In genomic region chr1:226308166-226308722, GRCh38 we compare ENCODE assay signal across 9 cellular contexts. TPM values are rescaled to one million over a fixed set of nuclear protein-coding genes. Genes with fewer than 3 reads are reported as not detected.
DNase-seq lines count a peak whose midpoint lies in the region; ATAC-seq, FAIRE-seq and TF ChIP-seq lines count a peak whose summit lies in the region.
"Had no signal": no experiment of that assay in that cellular context is flagged by ENCODE, and none has a peak within 500 bp of the region (broad histone marks: within the 10 kb centered on the region; RNA-seq: fewer than 3 reads in every experiment).

No MANE protein-coding gene starts in this region.

- peak overlapping the region; percentile 96 for H3K4me3 ChIP-seq in SJSA1
- peak overlapping the region; percentile 89 to 97 for H3K4me3 ChIP-seq in mucosa of rectum (ENCODE audit: low read length in 2 of 2)
- peak overlapping the region; percentile 82 to 93 (median 88) for H3K4me3 ChIP-seq in upper lobe of left lung

- ATAC-seq in HG02973 (IDR thresholded peaks at IDR 0.05; ENCODE audit: unreplicated experiment) (peak; percentile 9), upper lobe of left lung (ENCODE audit: low FRiP score in 2 of 2) (peak in 1 of 2 donors; percentile 4)

- no peaks in the 10 kb centered on the region for H3K36me3 Mint-ChIP-seq in chondrocyte (ENCODE audit: low read depth)

- DNase-seq in NCI-H2107 treated with DMSO at 0.1 percent for 48 hours (lab: John Stamatoyannopoulos, UW; ENCODE audit: unreplicated experiment), result peak; percentile 16
- no peak for DNase-seq in NCI-H2107 (lab: John Stamatoyannopoulos, UW)
- no peak for DNase-seq in SJSA1 (ENCODE audit: low read depth in 1 of 2, low spot score in 2 of 2)
- DNase-seq in chondrocyte (ENCODE audit: low spot score), result no peak
- peak in 1 of 2 donors; percentile 38 for DNase-seq in upper lobe of left lung
- no peak for DNase-seq in RCC 7860 (ENCODE audit: low spot score)

- FAIRE-seq in RCC 7860 (lab: Jason Lieb, UNC), result no peak
- FAIRE-seq: endometrium had no signal

- peaks cover 11% of the 10 kb centered on the region for H3K4me1 Mint-ChIP-seq in chondrocyte (ENCODE audit: low read depth)

- H3K9me3 ChIP-seq in SJSA1 (replicated peaks), result no peaks in the 10 kb centered on the region; the same call in 1 of the 2 replicates
- no peaks in the 10 kb centered on the region for H3K9me3 ChIP-seq in mucosa of rectum (ENCODE audit: control insufficient read depth in 2 of 2, low read length in 2 of 2)
- H3K9me3 ChIP-seq in upper lobe of left lung, result no peaks in the 10 kb centered on the region

- H3K4me3 Mint-ChIP-seq in chondrocyte (ENCODE audit: unreplicated experiment), result peak overlapping the region; percentile 84

- TF ChIP-seq POLR2A in upper lobe of left lung (IDR thresholded peaks at IDR 0.05), result no peak

- peak overlapping the region; percentile 61 to 93 for H3K9ac ChIP-seq in mucosa of rectum (ENCODE audit: low read depth in 1 of 2, low read length in 2 of 2)

- H3K9me3 Mint-ChIP-seq in chondrocyte (ENCODE audit: low read depth), result no peaks in the 10 kb centered on the region

- H3K4me1 ChIP-seq in SJSA1 (replicated peaks) (peaks cover 16% of the 10 kb centered on the region), mucosa of rectum (ENCODE audit: control insufficient read depth in 2 of 2, insufficient read depth in 2 of 2, low read length in 2 of 2) (peaks cover 12 to 24% of the 10 kb centered on the region in 2 donors), upper lobe of left lung (peaks cover 7 to 19% (median 15%) of the 10 kb centered on the region in 4 donors)

- TF ChIP-seq CTCF in chondrocyte (IDR thresholded peaks at IDR 0.05) (no peak), upper lobe of left lung (IDR thresholded peaks at IDR 0.05) (no peak)

- H3K27me3 ChIP-seq in SJSA1 (replicated peaks) (peaks cover 4% of the 10 kb centered on the region; the same call in 1 of the 2 replicates), mucosa of rectum (ENCODE audit: control insufficient read depth in 2 of 2, insufficient read depth in 2 of 2, low read length in 2 of 2) (no peaks in the 10 kb centered on the region), upper lobe of left lung (no peaks in the 10 kb centered on the region)

- no peak for TF ChIP-seq EP300 in upper lobe of left lung (IDR thresholded peaks at IDR 0.05)

- H3K36me3 ChIP-seq in SJSA1 (peaks cover 10% of the 10 kb centered on the region), mucosa of rectum (ENCODE audit: control insufficient read depth in 2 of 2, insufficient read depth in 2 of 2, low read length in 2 of 2) (no peaks in the 10 kb centered on the region), upper lobe of left lung (no peaks in the 10 kb centered on the region)

- WGBS in upper lobe of left lung, 2 donors, result 2 to 3% methylated on average over 9 to 13 of the region's 14 CpGs

- peak overlapping the region; percentile 45 for H3K27ac Mint-ChIP-seq in chondrocyte (ENCODE audit: unreplicated experiment)

- H3K27ac ChIP-seq in SJSA1 (peak overlapping the region; percentile 87), mucosa of rectum (ENCODE audit: low read depth in 2 of 2, low read length in 2 of 2) (peak overlapping the region in 1 of 2 donors; percentile 62), upper lobe of left lung (peak overlapping the region in 3 of 4 donors; percentile 52 to 89 (median 80))

- peaks cover 2% of the 10 kb centered on the region for H3K27me3 Mint-ChIP-seq in chondrocyte (ENCODE audit: low read depth)

RNA-seq across cellular contexts. Expression of gene LIN9, which starts 0.7 kb away (rescaled TPM):
- 12.1 and 17.7 TPM in 2 replicates for total RNA-seq in SJSA1 (2014; rRNA removed; shearing (Covaris generic))
- total RNA-seq in chondrocyte, result 2.1 to 3.0 TPM (median 2.2 TPM) in 3 replicates
- 1 to 10 TPM in 5 of 6 donors, under 1 TPM in 1; 1.00 to 6.2 (median 3.7) TPM for total RNA-seq in upper lobe of left lung
